ENCODE assay signal across 8 cellular contexts in the genomic region with DNA sequence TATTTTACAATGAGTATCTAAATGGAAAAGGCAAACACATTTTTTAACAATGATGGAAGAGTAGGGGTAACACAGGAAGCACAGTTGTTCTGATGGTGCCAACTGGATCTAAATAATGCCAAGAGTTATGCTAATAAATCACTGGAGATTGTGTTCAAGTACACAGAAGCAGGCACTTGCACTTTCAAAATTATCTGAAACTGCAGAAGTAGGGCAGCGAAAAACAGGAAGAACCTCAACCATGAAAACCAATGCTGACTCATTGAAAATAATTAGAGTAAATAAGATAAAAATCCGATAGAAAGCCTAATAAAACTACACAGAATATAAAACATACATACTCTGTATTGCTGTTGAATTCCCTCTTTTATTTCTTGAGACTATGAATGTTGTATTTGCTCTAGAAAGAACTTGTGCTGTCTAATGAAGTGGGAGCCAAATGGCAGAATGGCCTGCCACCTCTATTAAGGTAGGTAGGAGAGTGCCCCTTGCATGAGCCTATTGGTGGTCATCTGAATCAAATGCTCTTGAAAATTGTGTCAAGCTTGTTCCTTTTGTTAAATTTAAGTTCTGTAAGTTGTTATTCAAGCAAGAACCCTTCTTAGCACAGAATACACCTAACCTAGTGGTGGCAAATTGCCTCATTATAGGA.
DNase-seq lines count a peak whose midpoint lies in the region; ATAC-seq, FAIRE-seq and TF ChIP-seq lines count a peak whose summit lies in the region.

No MANE protein-coding gene starts in this region.

- H3K27ac Mint-ChIP-seq in type B pancreatic cell: no peak overlapping the region

- H3K4me1 ChIP-seq in endothelial cell of umbilical vein (ENCODE audit: control insufficient read depth, extremely low read depth, insufficient read depth, low read length): peaks cover 61% of the 10 kb centered on the region
- H3K4me1 ChIP-seq in ascending aorta: no peaks in the 10 kb centered on the region

- CTCF ChIA-PET in endothelial cell of umbilical vein (lab: Charles Lee): interaction anchor here (1.1 to 5.2 kb wide), 3 partner anchors 84 to 297 kb away, joined by 3 to 51 read pairs (median 3); no protein-coding TSS in a partner anchor

- H3K4me3 Mint-ChIP-seq in type B pancreatic cell: no peak overlapping the region

- H3K9me3 Mint-ChIP-seq in type B pancreatic cell: no peaks in the 10 kb centered on the region

- intact Hi-C loops in endothelial cell of umbilical vein (cut with micrococcal nuclease) (loop anchor here (1.0 to 10.0 kb wide), 5 partner anchors 93 to 795 kb away; a partner anchor contains a TSS), ascending aorta (cut with DNase I) (loop anchor here (10.0 kb wide), 1 partner anchor 485 kb away; no protein-coding TSS in a partner anchor)

- dilution Hi-C loops in endothelial cell of umbilical vein (cut with MboI; ENCODE audit: extremely low pct_ligation_motif_present, low sequenced_read_pairs): no loop called here

- H3K27me3 ChIP-seq in endothelial cell of umbilical vein (ENCODE audit: control insufficient read depth in 2 of 2, insufficient read depth in 2 of 2, low read length in 2 of 2): no peaks in the 10 kb centered on the region
- no peaks in the 10 kb centered on the region for H3K27me3 ChIP-seq in ascending aorta

- H3K36me3 Mint-ChIP-seq in type B pancreatic cell: no peaks in the 10 kb centered on the region

- no peaks in the 10 kb centered on the region for H3K79me2 ChIP-seq in endothelial cell of umbilical vein (ENCODE audit: control insufficient read depth, insufficient read depth, low read length)

- H3K27me3 Mint-ChIP-seq in type B pancreatic cell: no peaks in the 10 kb centered on the region

- H3K27ac ChIP-seq in endothelial cell of umbilical vein (ENCODE audit: insufficient read depth, low read depth, low read length) (peak overlapping the region; percentile 84), ascending aorta (no peak overlapping the region)

- no peaks in the 10 kb centered on the region for H4K20me1 ChIP-seq in endothelial cell of umbilical vein (replicated peaks; ENCODE audit: control insufficient read depth, extremely low read depth, insufficient read depth, low read length)

- peak overlapping the region; percentile 92 for H3K4me2 ChIP-seq in endothelial cell of umbilical vein (ENCODE audit: insufficient read depth, low read length)

- H2AFZ ChIP-seq in endothelial cell of umbilical vein (ENCODE audit: low read depth, low read length): peak overlapping the region; percentile 62

- H3K4me1 Mint-ChIP-seq in type B pancreatic cell (ENCODE audit: unreplicated experiment): no peaks in the 10 kb centered on the region

- TF ChIP-seq CTCF in endothelial cell of umbilical vein (IDR thresholded peaks at IDR 0.05; ENCODE audit: extremely low read depth in 1 of 2, insufficient read depth in 1 of 2, low read depth in 1 of 2, low read length in 2 of 2) (no peak), ascending aorta (IDR thresholded peaks at IDR 0.05) (no peak), type B pancreatic cell (conservative IDR thresholded peaks at IDR 0.05) (no peak)

- no TSS peak for BruUV-seq in endothelial cell of umbilical vein (replicated peaks; lab: Mats Ljungman, UMichigan)

- peak overlapping the region; percentile 70 for H3K9ac ChIP-seq in endothelial cell of umbilical vein (replicated peaks; ENCODE audit: extremely low read depth, insufficient read depth, low read length)

- H3K9me3 ChIP-seq in endothelial cell of umbilical vein (replicated peaks; ENCODE audit: control insufficient read depth, insufficient read depth, low read length): no peaks in the 10 kb centered on the region
- H3K9me3 ChIP-seq in ascending aorta: no peaks in the 10 kb centered on the region

- TF ChIP-seq POLR2A in endothelial cell of umbilical vein (IDR thresholded peaks at IDR 0.05; ENCODE audit: low read depth, low read length): peak; percentile 19

- peak; percentile 88 for ATAC-seq in GM18502 (IDR thresholded peaks at IDR 0.05; ENCODE audit: poor library complexity, unreplicated experiment)
- peak; percentile 94 for ATAC-seq in GM21576 (IDR thresholded peaks at IDR 0.05; ENCODE audit: unreplicated experiment)
- peak; percentile 73 for ATAC-seq in HG03469 (IDR thresholded peaks at IDR 0.05; ENCODE audit: unreplicated experiment)

- POLR2A ChIA-PET in endothelial cell of umbilical vein (lab: Charles Lee): interaction anchor here (0.6 kb wide), 1 partner anchor 191 kb away, joined by 3 read pairs; a partner anchor contains a TSS

- no peaks in the 10 kb centered on the region for H3K9me1 ChIP-seq in endothelial cell of umbilical vein (replicated peaks; ENCODE audit: control insufficient read depth, extremely low read depth, insufficient read depth, low read length)

- peak; percentile 48 for FAIRE-seq in endothelial cell of umbilical vein (lab: Jason Lieb, UNC)

- H3K4me3 ChIP-seq in endothelial cell of umbilical vein (replicated peaks in 1 of 3; ENCODE audit: insufficient read depth in 1 of 3, low read depth in 1 of 3, low read length in 3 of 3) (peak overlapping the region in 1 of 3 experiments; percentile 38), ascending aorta (no peak overlapping the region)

- H3K36me3 ChIP-seq in endothelial cell of umbilical vein (ENCODE audit: control insufficient read depth in 2 of 2, extremely low read depth in 1 of 2, insufficient read depth in 2 of 2, low read length in 2 of 2): no peaks in the 10 kb centered on the region
- no peaks in the 10 kb centered on the region for H3K36me3 ChIP-seq in ascending aorta

- DNase-seq in endothelial cell of umbilical vein (ENCODE audit: low read depth, low spot score): peak; percentile 92
- no peak for DNase-seq in DMS114 treated with DMSO at 0.1 percent for 48 hours (lab: John Stamatoyannopoulos, UW; ENCODE audit: unreplicated experiment)
- no peak for DNase-seq in hepatic stellate cell (ENCODE audit: low spot score)
- no peak for DNase-seq in ascending aorta (ENCODE audit: low spot score in 2 of 2)
- no peak for DNase-seq in type B pancreatic cell (ENCODE audit: extremely low spot score, unreplicated experiment)

TF ChIP-seq in endothelial cell of umbilical vein, 7 proteins besides CTCF, POLR2A, EP300 and RAD21:
- TF ChIP-seq GATA2 (IDR thresholded peaks at IDR 0.05; ENCODE audit: insufficient read depth, insufficient read length, low read depth, low read length) (no peak), MYC (IDR thresholded peaks at IDR 0.05; ENCODE audit: low read depth, low read length) (no peak), EZH2 (IDR thresholded peaks at IDR 0.05; ENCODE audit: borderline replicate concordance, low read depth, low read length, severe bottlenecking) (no peak), JUN (IDR thresholded peaks at IDR 0.05; ENCODE audit: borderline replicate concordance, insufficient read depth, insufficient read length, low read depth) (peak; percentile 46), POLR2AphosphoS5 (IDR thresholded peaks at IDR 0.05; ENCODE audit: insufficient read depth, low read depth, low read length) (peak; percentile 38)
